ENCODE assay signal across 1 cellular context in genomic region chrX:83509246-83509801, GRCh38.
TF ChIP-seq lines count a peak whose summit lies in the region.

No MANE protein-coding gene starts in this region.

TF ChIP-seq in GM23338, 12 proteins besides CTCF, POLR2A, EP300 and RAD21 (continued from another document):
- no peak for TF ChIP-seq REST (IDR thresholded peaks at IDR 0.05; ENCODE audit: unreplicated experiment)
- TF ChIP-seq ZNF114 (CRISPR knock-in tag; IDR thresholded peaks at IDR 0.05) = no peak
- no peak for TF ChIP-seq POLR2AphosphoS5 (IDR thresholded peaks at IDR 0.05; ENCODE audit: low read depth)
- no peak for TF ChIP-seq ETS1 (IDR thresholded peaks at IDR 0.05)
- TF ChIP-seq ZNF462 (CRISPR knock-in tag; IDR thresholded peaks at IDR 0.05) = no peak
- TF ChIP-seq ZNF331 (CRISPR knock-in tag; IDR thresholded peaks at IDR 0.05; ENCODE audit: low read depth) = no peak
- no peak for TF ChIP-seq EZH2phosphoT487 (IDR thresholded peaks at IDR 0.05; ENCODE audit: unreplicated experiment)
- no peak for TF ChIP-seq CREB1 (CRISPR knock-in tag; IDR thresholded peaks at IDR 0.05; ENCODE audit: low read depth)
- TF ChIP-seq NANOG (IDR thresholded peaks at IDR 0.05; ENCODE audit: borderline replicate concordance) = no peak
